11 cellular contexts compared by ENCODE assay signal in the genomic region with DNA sequence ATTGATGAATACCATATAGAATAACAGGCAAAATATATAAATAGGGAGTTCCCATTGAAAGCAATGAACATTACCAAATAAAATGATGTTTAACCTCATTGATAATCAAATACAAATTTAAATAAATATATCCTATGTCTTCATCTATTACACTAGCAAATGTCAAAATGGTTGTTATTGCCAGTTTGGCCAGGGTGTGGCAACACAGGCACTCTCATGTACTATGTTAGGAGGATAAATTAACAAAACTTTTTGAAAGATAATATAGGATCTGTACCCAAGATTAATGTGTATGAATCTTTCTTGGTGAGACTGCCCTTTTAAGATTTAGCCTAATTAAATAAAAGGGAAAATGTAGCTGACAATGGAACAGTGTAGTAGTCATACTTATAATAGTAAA.
DNase-seq lines count a peak whose midpoint lies in the region; ATAC-seq, FAIRE-seq and TF ChIP-seq lines count a peak whose summit lies in the region.
"Had no signal": no experiment of that assay in that cellular context is flagged by ENCODE, and none has a peak within 500 bp of the region (broad histone marks: within the 10 kb centered on the region; RNA-seq: fewer than 3 reads in every experiment).

No MANE protein-coding gene starts in this region.

- FAIRE-seq in bronchial epithelial cell (lab: Jason Lieb, UNC) = no peak

- no peaks in the 10 kb centered on the region for H3K36me3 ChIP-seq in KMS-11 (ENCODE audit: insufficient read depth)
- no peaks in the 10 kb centered on the region for H3K36me3 ChIP-seq in bronchial epithelial cell (ENCODE audit: control insufficient read depth, insufficient read depth, low read length)
- no peaks in the 10 kb centered on the region for H3K36me3 ChIP-seq in osteoblast (ENCODE audit: insufficient read depth, low read length)

- H3K79me2 ChIP-seq in KMS-11 (ENCODE audit: insufficient read depth, low read depth) = no peaks in the 10 kb centered on the region
- no peaks in the 10 kb centered on the region for H3K79me2 ChIP-seq in osteoblast (ENCODE audit: insufficient read depth, low read length)

- H3K4me1 ChIP-seq in KMS-11 (ENCODE audit: low read depth, poor library complexity, severe bottlenecking) (no peaks in the 10 kb centered on the region), osteoblast (ENCODE audit: insufficient read depth, low read length) (peaks cover 3% of the 10 kb centered on the region)

- H3K4me3 ChIP-seq in KMS-11 (IDR thresholded peaks at IDR 0.05; ENCODE audit: insufficient read depth, low read depth, low read length) (no peak overlapping the region), bronchial epithelial cell (ENCODE audit: low read depth, low read length) (no peak overlapping the region), osteoblast (ENCODE audit: insufficient read depth, low read length) (no peak overlapping the region)

- ATAC-seq in GM21723 (IDR thresholded peaks at IDR 0.05; ENCODE audit: unreplicated experiment) = no peak

- H3K27me3 ChIP-seq in KMS-11 (ENCODE audit: insufficient read depth, low read depth) = no peaks in the 10 kb centered on the region
- H3K27me3 ChIP-seq in bronchial epithelial cell (ENCODE audit: control insufficient read depth, insufficient read depth, low read length) = no peaks in the 10 kb centered on the region
- no peaks in the 10 kb centered on the region for H3K27me3 ChIP-seq in osteoblast (ENCODE audit: insufficient read depth, low read length)

- TF ChIP-seq CTCF in KMS-11 (conservative IDR thresholded peaks at IDR 0.05; ENCODE audit: low read depth, low read length) (peak; percentile 61), bronchial epithelial cell (IDR thresholded peaks at IDR 0.05; ENCODE audit: insufficient read depth, low read length, severe bottlenecking) (no peak), osteoblast (IDR thresholded peaks at IDR 0.05; ENCODE audit: extremely low read depth, low read depth, low read length) (peak; percentile 41)

- H4K20me1 ChIP-seq in KMS-11 (ENCODE audit: insufficient read depth) = no peaks in the 10 kb centered on the region
- no peaks in the 10 kb centered on the region for H4K20me1 ChIP-seq in osteoblast (ENCODE audit: insufficient read depth, low read length)

- H3K9me3 ChIP-seq in osteoblast (ENCODE audit: low read depth, low read length) = no peaks in the 10 kb centered on the region

- DNase-seq in DMS53 (lab: John Stamatoyannopoulos, UW) (peak; percentile 19), DMS53 treated with DMSO at 0.1 percent for 48 hours (lab: John Stamatoyannopoulos, UW; ENCODE audit: unreplicated experiment) (no peak), bronchial epithelial cell (ENCODE audit: low read depth) (peak; percentile 27), osteoblast (ENCODE audit: insufficient read length, low spot score, missing footprints) (no peak), T-helper 9 cell (no peak)
- no peak for DNase-seq in stimulated activated CD4-positive, alpha-beta T cell treated with anti-CD3 and anti-CD28 coated beads, Interleukin-1b, Interleukin-23, amount 100 ng/mL, for 48 hours
- DNase-seq: effector CD8-positive, alpha-beta T cell; NCI-H2171 treated with DMSO at 0.1 percent for 48 hours; retina had no signal

- H3K4me2 ChIP-seq in KMS-11 (no peak overlapping the region), osteoblast (ENCODE audit: insufficient read depth, low read length) (no peak overlapping the region)

- H3K9ac ChIP-seq in KMS-11 = no peak overlapping the region

- H2AFZ ChIP-seq in KMS-11 (ENCODE audit: low read depth) (no peak overlapping the region), osteoblast (ENCODE audit: low read length) (no peak overlapping the region)

- H3K27ac ChIP-seq in KMS-11 (no peak overlapping the region), osteoblast (ENCODE audit: low read depth, low read length) (no peak overlapping the region)

Comparison
In these comparisons a context has a peak if more than half of its experiments do, and no peak if none do; other contexts are left out.
1. DNase-seq: peak in DMS53 (single experiment) and bronchial epithelial cell (single experiment); none in DMS53 treated with DMSO at 0.1 percent for 48 hours (single experiment), osteoblast (single experiment), T-helper 9 cell (single experiment) and stimulated activated CD4-positive, alpha-beta T cell treated with anti-CD3 and anti-CD28 coated beads, Interleukin-1b, Interleukin-23, amount 100 ng/mL, for 48 hours (single experiment).